In genomic region chr1:191022856-191023255, GRCh38 we compare ENCODE assay signal across 23 cellular contexts.
DNase-seq lines count a peak whose midpoint lies in the region; ATAC-seq and TF ChIP-seq lines count a peak whose summit lies in the region.
"Had no signal": no experiment of that assay in that cellular context is flagged by ENCODE, and none has a peak within 500 bp of the region (broad histone marks: within the 10 kb centered on the region; RNA-seq: fewer than 3 reads in every experiment).

No MANE protein-coding gene starts in this region.

- POLR2A ChIA-PET in A673 (lab: Charles Lee; ENCODE audit: low non-redundant PET) (no interaction called here), IMR-90 (lab: Charles Lee; ENCODE audit: unreplicated experiment) (no interaction called here)

- H4K8ac ChIP-seq in IMR-90 (ENCODE audit: low read depth in 2 of 2, low read length in 2 of 2), result no peak overlapping the region

- TF ChIP-seq EP300 in gastroesophageal sphincter (IDR thresholded peaks at IDR 0.05), result no peak

- H3K4me1 ChIP-seq in A673 (ENCODE audit: insufficient read depth, low read length, poor library complexity, severe bottlenecking), result peaks cover 7% of the 10 kb centered on the region
- H3K4me1 ChIP-seq in IMR-90 (ENCODE audit: control insufficient read depth, insufficient read depth, low read length), result no peaks in the 10 kb centered on the region
- H3K4me1 ChIP-seq in MM.1S (ENCODE audit: low read length), result no peaks in the 10 kb centered on the region
- H3K4me1 ChIP-seq in gastroesophageal sphincter, result no peaks in the 10 kb centered on the region
- H3K4me1 ChIP-seq: esophagus squamous epithelium, right lobe of liver, SJSA1, upper lobe of right lung had no signal

- intact Hi-C loops in A673 (cut with micrococcal nuclease; ENCODE audit: unreplicated experiment), result no loop called here
- intact Hi-C loops in IMR-90 (cut with micrococcal nuclease), result no loop called here

- dilution Hi-C loops in IMR-90 (cut with HindIII; ENCODE audit: low sequenced_read_pairs, unreplicated experiment), result no loop called here

- no TSS peak for BruUV-seq in A673 (replicated peaks; lab: Mats Ljungman, UMichigan)
- BruUV-seq in IMR-90 (replicated peaks; lab: Mats Ljungman, UMichigan), result no TSS peak

- H3K14ac ChIP-seq in IMR-90 (replicated peaks; ENCODE audit: low read depth, low read length), result no peak overlapping the region

- peak; percentile 73 for DNase-seq in A673 (ENCODE audit: low spot score)
- peak; percentile 57 for DNase-seq in IMR-90
- peak; percentile 45 for DNase-seq in astrocyte of the spinal cord (ENCODE audit: low read depth, low spot score)
- DNase-seq in glomerular visceral epithelial cell (ENCODE audit: extremely low spot score), result peak; percentile 70
- no peak for DNase-seq in MM.1S
- DNase-seq in GM13976 (ENCODE audit: low spot score), result no peak
- DNase-seq: activated CD4-positive, alpha-beta T cell treated with anti-CD3 and anti-CD28 coated beads, Interleukin-2, amount 50 U/mL, for 1 hour; activated naive CD4-positive, alpha-beta T cell treated with anti-CD3 and anti-CD28 coated beads for 36 hours; activated T-cell treated with anti-CD3 and anti-CD28 coated beads for 4 hours; DND-41; esophagus squamous epithelium; mucosa of descending colon; NCI-H1048; NCI-H2081 treated with DMSO at 0.1 percent for 48 hours; NCI-H510A treated with DMSO at 0.1 percent for 48 hours; right lobe of liver; stimulated activated CD4-positive, alpha-beta T cell treated with anti-CD3 and anti-CD28 coated beads, Interleukin-1b, Interleukin-23, amount 100 ng/mL, for 48 hours; T1000; upper lobe of right lung had no signal

- TF ChIP-seq POLR2A in IMR-90 (IDR thresholded peaks at IDR 0.05; ENCODE audit: low read depth, low read length) (no peak), gastroesophageal sphincter (IDR thresholded peaks at IDR 0.05) (no peak)

- in situ Hi-C loops in IMR-90 (cut with MboI; ENCODE audit: low sequenced_read_pairs) (no loop called here), astrocyte of the spinal cord (cut with HindIII; ENCODE audit: low sequenced_read_pairs) (no loop called here), GM13976 (cut with MboI; ENCODE audit: low sequenced_read_pairs, unreplicated experiment) (no loop called here)

- H3K4me3 ChIP-seq in A673 (ENCODE audit: low read depth, low read length, poor library complexity, severe bottlenecking), result no peak overlapping the region
- no peak overlapping the region for H3K4me3 ChIP-seq in IMR-90 (ENCODE audit: insufficient read depth, low read depth, low read length)
- no peak overlapping the region for H3K4me3 ChIP-seq in astrocyte of the spinal cord (ENCODE audit: low read depth, low read length)
- H3K4me3 ChIP-seq in MM.1S (ENCODE audit: low read length), result no peak overlapping the region
- H3K4me3 ChIP-seq in gastroesophageal sphincter, result no peak overlapping the region
- H3K4me3 ChIP-seq: esophagus squamous epithelium, mucosa of descending colon, right lobe of liver, SJSA1, upper lobe of right lung had no signal

- no peak overlapping the region for H2BK20ac ChIP-seq in IMR-90 (ENCODE audit: low read depth, low read length)

- no peaks in the 10 kb centered on the region for H3K9me2 ChIP-seq in MM.1S (replicated peaks; ENCODE audit: insufficient read depth, low read length)

- no peaks in the 10 kb centered on the region for H3F3A ChIP-seq in MM.1S (ENCODE audit: insufficient read depth, low read length)

- H3K27ac ChIP-seq in A673 (ENCODE audit: low read depth, low read length, poor library complexity, severe bottlenecking), result no peak overlapping the region
- H3K27ac ChIP-seq in IMR-90 (ENCODE audit: insufficient read depth, low read length), result no peak overlapping the region
- no peak overlapping the region for H3K27ac ChIP-seq in MM.1S (ENCODE audit: low read length)
- no peak overlapping the region for H3K27ac ChIP-seq in gastroesophageal sphincter
- H3K27ac ChIP-seq: esophagus squamous epithelium, neutrophil, right lobe of liver, SJSA1, upper lobe of right lung had no signal

- H4K20me1 ChIP-seq in IMR-90 (ENCODE audit: insufficient read depth, low read length), result no peaks in the 10 kb centered on the region
- no peaks in the 10 kb centered on the region for H4K20me1 ChIP-seq in MM.1S (ENCODE audit: insufficient read depth, low read length)

- no peak overlapping the region for H4K5ac ChIP-seq in IMR-90 (ENCODE audit: low read depth, low read length)

- no peak for TF ChIP-seq CTCF in A673 (conservative IDR thresholded peaks at IDR 0.05; ENCODE audit: low read depth, low read length)
- TF ChIP-seq CTCF in IMR-90 (conservative IDR thresholded peaks at IDR 0.05; ENCODE audit: low read depth, low read length), result no peak
- TF ChIP-seq CTCF in astrocyte of the spinal cord (IDR thresholded peaks at IDR 0.05; ENCODE audit: low read depth, low read length), result no peak
- no peak for TF ChIP-seq CTCF in MM.1S (IDR thresholded peaks at IDR 0.05; ENCODE audit: low read length)
- TF ChIP-seq CTCF in GM13976 (IDR thresholded peaks at IDR 0.05; ENCODE audit: borderline replicate concordance, control extremely low read depth, extremely low read depth, insufficient read depth, missing control alignments), result no peak
- TF ChIP-seq CTCF in gastroesophageal sphincter (IDR thresholded peaks at IDR 0.05), result no peak

- ATAC-seq in IMR-90 (ENCODE audit: low read depth), result peak; percentile 54; the same call in 1 of the 2 replicates
- ATAC-seq in gastroesophageal sphincter, result no peak
- ATAC-seq in HG02884 (IDR thresholded peaks at IDR 0.05; ENCODE audit: unreplicated experiment), result no peak
- ATAC-seq: mucosa of descending colon, right lobe of liver, upper lobe of right lung had no signal

- WGBS in IMR-90 (ENCODE audit: extremely low coverage in 2 of 2, insufficient read length in 1 of 2), 2 experiments, result no CpG with 5 or more reads among the region's 1 CpG
- 19 to 42% methylated on average over 1 of the region's 1 CpG for WGBS in gastroesophageal sphincter (ENCODE audit: low coverage in 1 of 2), 2 donors

- H3K56ac ChIP-seq in IMR-90 (ENCODE audit: extremely low read depth, insufficient read depth, low read length), result no peak overlapping the region

- no peaks in the 10 kb centered on the region for H3K9me1 ChIP-seq in IMR-90 (ENCODE audit: insufficient read depth, low read length)

- H2BK15ac ChIP-seq in IMR-90 (ENCODE audit: low read depth, low read length), result no peak overlapping the region

- H2BK120ac ChIP-seq in IMR-90 (ENCODE audit: low read depth, low read length), result no peak overlapping the region

- no peaks in the 10 kb centered on the region for H3K9me3 ChIP-seq in A673 (ENCODE audit: low read depth, low read length, poor library complexity, severe bottlenecking)
- H3K9me3 ChIP-seq in IMR-90 (ENCODE audit: control insufficient read depth, insufficient read depth, low read length), result no peaks in the 10 kb centered on the region; the same call in 1 of the 2 replicates
- H3K9me3 ChIP-seq in MM.1S (replicated peaks; ENCODE audit: insufficient read depth, low read length), result no peaks in the 10 kb centered on the region
- H3K9me3 ChIP-seq in gastroesophageal sphincter, result peaks cover 0 to 7% (median 0%) of the 10 kb centered on the region in 3 donors
- H3K9me3 ChIP-seq: right lobe of liver, upper lobe of right lung had no signal

- no peaks in the 10 kb centered on the region for H3K36me3 ChIP-seq in A673 (ENCODE audit: insufficient read depth, low read length, poor library complexity, severe bottlenecking)
- no peaks in the 10 kb centered on the region for H3K36me3 ChIP-seq in IMR-90 (ENCODE audit: control insufficient read depth, insufficient read depth, low read length)
- no peaks in the 10 kb centered on the region for H3K36me3 ChIP-seq in MM.1S (replicated peaks; ENCODE audit: insufficient read depth, low read length)
- no peaks in the 10 kb centered on the region for H3K36me3 ChIP-seq in gastroesophageal sphincter
- H3K36me3 ChIP-seq: esophagus squamous epithelium, neutrophil, right lobe of liver, SJSA1, upper lobe of right lung had no signal

- no peak for TF ChIP-seq RAD21 in IMR-90 (IDR thresholded peaks at IDR 0.05; ENCODE audit: low read length)

- no peak overlapping the region for H3K4ac ChIP-seq in IMR-90 (ENCODE audit: low read depth, low read length)

- no peaks in the 10 kb centered on the region for H3K79me2 ChIP-seq in MM.1S (ENCODE audit: low read length)

- no peak overlapping the region for H3K4me2 ChIP-seq in IMR-90 (ENCODE audit: low read depth, low read length)
- no peak overlapping the region for H3K4me2 ChIP-seq in MM.1S (ENCODE audit: low read depth, low read length)

- H3K79me1 ChIP-seq in IMR-90 (ENCODE audit: low read depth in 1 of 2, low read length in 2 of 2), result no peaks in the 10 kb centered on the region

- no peak overlapping the region for H3K23ac ChIP-seq in IMR-90 (ENCODE audit: low read depth, low read length)

- H3K27me3 ChIP-seq in A673 (replicated peaks; ENCODE audit: insufficient read depth, low read depth, low read length, poor library complexity) (no peaks in the 10 kb centered on the region), IMR-90 (ENCODE audit: control insufficient read depth, insufficient read depth, low read length) (no peaks in the 10 kb centered on the region), MM.1S (replicated peaks; ENCODE audit: insufficient read depth, low read length) (no peaks in the 10 kb centered on the region), gastroesophageal sphincter (no peaks in the 10 kb centered on the region)
- H3K27me3 ChIP-seq: esophagus squamous epithelium, neutrophil, right lobe of liver, SJSA1, upper lobe of right lung had no signal

- no peak overlapping the region for H3K18ac ChIP-seq in IMR-90 (ENCODE audit: low read depth, low read length)

- H2AK5ac ChIP-seq in IMR-90 (ENCODE audit: low read depth, low read length), result no peak overlapping the region

- H2BK5ac ChIP-seq in IMR-90 (ENCODE audit: low read depth, low read length, poor library complexity, severe bottlenecking), result no peak overlapping the region

- no peak overlapping the region for H4K91ac ChIP-seq in IMR-90 (ENCODE audit: insufficient read depth, low read depth, low read length)

- H2AFZ ChIP-seq in IMR-90 (replicated peaks; ENCODE audit: low read length, poor library complexity) (no peak overlapping the region), MM.1S (ENCODE audit: low read length) (no peak overlapping the region)

- no peak overlapping the region for H3K9ac ChIP-seq in IMR-90 (ENCODE audit: low read depth, low read length)
- no peak overlapping the region for H3K9ac ChIP-seq in MM.1S (ENCODE audit: low read length)

- no peak overlapping the region for H2AK9ac ChIP-seq in IMR-90 (replicated peaks; ENCODE audit: low read depth, low read length, poor library complexity)

- CTCF ChIA-PET in A673 (lab: Charles Lee) (no interaction called here), IMR-90 (lab: Yijun Ruan, JAX) (no interaction called here)

TF ChIP-seq in IMR-90, 13 proteins besides CTCF, POLR2A, EP300 and RAD21 (continues in another document):
- TF ChIP-seq RCOR1 (IDR thresholded peaks at IDR 0.05; ENCODE audit: insufficient replicate concordance, low read length), result no peak
- no peak for TF ChIP-seq MAFK (IDR thresholded peaks at IDR 0.05; ENCODE audit: low read depth, low read length)
- no peak for TF ChIP-seq SMC3 (IDR thresholded peaks at IDR 0.05; ENCODE audit: low read depth, low read length)
- TF ChIP-seq FOS (IDR thresholded peaks at IDR 0.05; ENCODE audit: low read depth, low read length), result no peak
- TF ChIP-seq MAZ (IDR thresholded peaks at IDR 0.05; ENCODE audit: borderline replicate concordance, low read depth, low read length), result no peak
- TF ChIP-seq CHD1 (IDR thresholded peaks at IDR 0.05; ENCODE audit: low read depth, low read length), result no peak

Comparison
In these comparisons a context has a peak if more than half of its experiments do, and no peak if none do; other contexts are left out.
1. DNase-seq: peak in A673 (single experiment), IMR-90 (single experiment), astrocyte of the spinal cord (single experiment) and glomerular visceral epithelial cell (single experiment); none in MM.1S (single experiment) and GM13976 (single experiment).